10 cellular contexts compared by ENCODE assay signal in genomic region chr17:32929288-32929574, GRCh38. TPM values are rescaled to one million over a fixed set of nuclear protein-coding genes. Genes with fewer than 3 reads are reported as not detected.
DNase-seq lines count a peak whose midpoint lies in the region; ATAC-seq and TF ChIP-seq lines count a peak whose summit lies in the region.
"Had no signal": no experiment of that assay in that cellular context is flagged by ENCODE, and none has a peak within 500 bp of the region (broad histone marks: within the 10 kb centered on the region; RNA-seq: fewer than 3 reads in every experiment).

No MANE protein-coding gene starts in this region.

- H3K4me3 ChIP-seq in HFF-Myc (replicated peaks; ENCODE audit: low read depth, low read length) (peak overlapping the region; percentile 68), left lung (peak overlapping the region; percentile 36 to 44)

- TF ChIP-seq CTCF in HFF-Myc (IDR thresholded peaks at IDR 0.05; ENCODE audit: low read depth, low read length, missing control alignments) (no peak), left lung (IDR thresholded peaks at IDR 0.05) (no peak)

- peaks cover 7 to 9% of the 10 kb centered on the region in 2 donors for H3K4me1 ChIP-seq in left lung

- ATAC-seq in left lung (no peak), HG02970 (IDR thresholded peaks at IDR 0.05; ENCODE audit: low FRiP score, unreplicated experiment) (no peak), HG02885 (IDR thresholded peaks at IDR 0.05; ENCODE audit: poor library complexity, unreplicated experiment) (no peak)

- no peaks in the 10 kb centered on the region for H3K36me3 ChIP-seq in left lung

- peaks cover 0 to 57% of the 10 kb centered on the region in 2 donors for H3K27me3 ChIP-seq in left lung

- intact Hi-C loops in left lung (cut with DNase I): no loop called here

- H3K9me3 ChIP-seq in left lung: no peaks in the 10 kb centered on the region

- no peak for DNase-seq in HFF-Myc (ENCODE audit: extremely low read depth, low read depth)
- no peak for DNase-seq in left lung
- no peak for DNase-seq in substantia nigra (lab: John Stamatoyannopoulos, UW)
- DNase-seq in putamen (ENCODE audit: low spot score): no peak
- DNase-seq in NCI-H345 treated with DMSO at 0.1 percent for 48 hours (lab: John Stamatoyannopoulos, UW; ENCODE audit: unreplicated experiment): no peak
- DNase-seq: Kasumi-1, NCI-H524 treated with DMSO at 0.1 percent for 48 hours had no signal

- peak overlapping the region; percentile 82 for H3K27ac ChIP-seq in cingulate gyrus (ENCODE audit: low read depth, low read length)
- no peak overlapping the region for H3K27ac ChIP-seq in left lung
- H3K27ac ChIP-seq in substantia nigra (ENCODE audit: low read depth, low read length, poor library complexity, severe bottlenecking): peak overlapping the region; percentile 98

RNA-seq across cellular contexts. Expression of gene TMEM98, which starts 1.3 kb away (rescaled TPM):
- total RNA-seq in left lung: 100 to 1,000 TPM in 1 of 2 donors, 10 to 100 TPM in 1; 57.1 to 142 TPM

RNA-seq across cellular contexts. Expression of gene MYO1D, which starts 52.3 kb away (rescaled TPM):
- total RNA-seq in left lung: 10 to 100 TPM; 62.0 to 92.8 TPM

Comparison
In these comparisons a context has a peak if more than half of its experiments do, and no peak if none do; other contexts are left out.
1. H3K27ac ChIP-seq: peak in cingulate gyrus (single experiment) and substantia nigra (single experiment); none in left lung (0 of 2).